In genomic region chr21:39282911-39283310, GRCh38 we compare ENCODE assay signal across 26 cellular contexts.
"Had no signal": no experiment of that assay in that cellular context is flagged by ENCODE, and none has a peak within 500 bp of the region (broad histone marks: within the 10 kb centered on the region; RNA-seq: fewer than 3 reads in every experiment).

No MANE protein-coding gene starts in this region.

- FAIRE-seq: keratinocyte had no signal

- H3K9me3 Mint-ChIP-seq: dendritic cell treated with granulocyte-macrophage colony-stimulating factor and Interleukin-4, amounts not matched to agents 40 ng/mL and 50 ng/mL, for 4 days; immature natural killer cell; mesothelial cell of epicardium; naive B cell; naive thymus-derived CD8-positive, alpha-beta T cell had no signal

- H3K4me3 ChIP-seq: colonic mucosa, esophagus squamous epithelium, gastrocnemius medialis, heart right ventricle, left lung, lower lobe of right lung, mucosa of descending colon had no signal

- H3K4me3 Mint-ChIP-seq: dendritic cell treated with granulocyte-macrophage colony-stimulating factor and Interleukin-4, amounts not matched to agents 40 ng/mL and 50 ng/mL, for 4 days; immature natural killer cell; mesothelial cell of epicardium; naive B cell; naive thymus-derived CD8-positive, alpha-beta T cell had no signal

- H3K27ac ChIP-seq: colonic mucosa, epithelial cell of prostate, esophagus squamous epithelium, gastrocnemius medialis, heart right ventricle, left lung, lower lobe of right lung had no signal

- H3K9me3 ChIP-seq: colonic mucosa, esophagus squamous epithelium, gastrocnemius medialis, heart right ventricle, left lung, lower lobe of right lung, mucosa of descending colon had no signal

- DNase-seq: colonic mucosa; cortex of kidney; effector CD8-positive, alpha-beta T cell; erythroblast; esophagus squamous epithelium; foreskin fibroblast; foreskin melanocyte; gastrocnemius medialis; glutamatergic neuron; head of caudate nucleus; heart right ventricle; hypothalamus; immature natural killer cell; left cardiac atrium; left lung; left ventricle myocardium superior; lower lobe of right lung; mesenchymal stem cell; mucosa of descending colon; naive B cell; naive thymus-derived CD8-positive, alpha-beta T cell had no signal

- H3K27me3 Mint-ChIP-seq: dendritic cell treated with granulocyte-macrophage colony-stimulating factor and Interleukin-4, amounts not matched to agents 40 ng/mL and 50 ng/mL, for 4 days; naive B cell; naive thymus-derived CD8-positive, alpha-beta T cell had no signal

- H3K4me1 Mint-ChIP-seq: mesothelial cell of epicardium had no signal

- ATAC-seq: esophagus mucosa; gastrocnemius medialis; heart right ventricle; left cardiac atrium; left lung; left ventricle myocardium superior; lower lobe of right lung; mucosa of descending colon; naive thymus-derived CD8-positive, alpha-beta T cell had no signal

- H3K4me1 ChIP-seq: colonic mucosa, esophagus squamous epithelium, gastrocnemius medialis, heart right ventricle, left lung, lower lobe of right lung had no signal

- H3K27ac Mint-ChIP-seq: dendritic cell treated with granulocyte-macrophage colony-stimulating factor and Interleukin-4, amounts not matched to agents 40 ng/mL and 50 ng/mL, for 4 days; immature natural killer cell; mesothelial cell of epicardium; naive B cell; naive thymus-derived CD8-positive, alpha-beta T cell had no signal

- H3K27me3 ChIP-seq: colonic mucosa, esophagus squamous epithelium, gastrocnemius medialis, heart right ventricle, left lung had no signal
